8 cellular contexts compared by ENCODE assay signal in the genomic region with DNA sequence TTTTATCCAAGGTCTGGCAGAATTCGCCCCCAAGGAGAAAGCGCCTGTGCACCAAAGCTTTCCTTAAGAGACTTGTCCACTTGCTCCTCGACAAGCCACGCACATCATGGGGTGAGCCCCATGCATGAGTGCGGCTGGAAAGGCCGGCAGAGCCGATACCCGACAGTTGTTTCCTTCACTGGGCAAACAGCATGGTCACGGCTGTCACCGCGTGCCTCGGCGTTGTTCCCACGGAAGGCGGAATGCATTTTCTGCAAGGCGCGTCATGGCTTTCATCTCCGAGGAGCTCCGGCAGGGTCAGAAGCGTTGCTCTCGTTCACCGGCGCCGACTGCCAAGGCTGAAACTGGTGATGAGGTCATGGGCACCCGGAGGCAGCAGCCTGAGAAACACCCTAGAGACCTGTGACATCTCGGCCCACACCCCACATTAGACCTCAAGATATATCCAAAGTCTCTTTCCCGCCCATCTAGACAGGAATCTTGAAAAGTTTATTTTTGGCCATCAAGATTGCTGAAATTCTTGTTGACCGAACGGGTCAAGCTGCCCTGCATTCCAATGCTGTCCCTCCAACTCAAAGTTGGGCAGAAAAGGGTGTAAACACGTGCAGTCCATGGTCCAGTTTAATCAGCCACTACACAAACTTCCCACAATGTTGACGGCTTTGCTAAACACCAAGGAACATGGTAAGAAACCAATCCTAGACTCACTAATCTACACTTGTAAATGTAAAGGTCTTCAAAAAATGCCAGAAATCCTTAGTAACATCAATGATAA. TPM values are rescaled to one million over a fixed set of nuclear protein-coding genes. Genes with fewer than 3 reads are reported as not detected.
DNase-seq lines count a peak whose midpoint lies in the region; ATAC-seq and TF ChIP-seq lines count a peak whose summit lies in the region.

No MANE protein-coding gene starts in this region.

- peaks cover 13 to 39% (median 29%) of the 10 kb centered on the region in 4 donors for H3K4me1 ChIP-seq in esophagus muscularis mucosa
- H3K4me1 ChIP-seq in mucosa of descending colon (ENCODE audit: low read depth), result peaks cover 12% of the 10 kb centered on the region
- H3K4me1 ChIP-seq in upper lobe of right lung, result peaks cover 13% of the 10 kb centered on the region

- no peak for TF ChIP-seq CTCF in esophagus muscularis mucosa (IDR thresholded peaks at IDR 0.05)
- no peak for TF ChIP-seq CTCF in mucosa of descending colon (IDR thresholded peaks at IDR 0.05)
- TF ChIP-seq CTCF in upper lobe of right lung (IDR thresholded peaks at IDR 0.05), result no peak

- CTCF ChIA-PET in activated naive CD4-positive, alpha-beta T cell treated with anti-CD3 and anti-CD28 coated beads, Interleukin-2, amount 10 ng/mL, durations not matched to agents 7 days and 5 days (lab: Charles Lee), result no interaction called here

- peak; percentile 23 for DNase-seq in activated naive CD4-positive, alpha-beta T cell treated with anti-CD3 and anti-CD28 coated beads, Interleukin-2, amount 10 ng/mL, durations not matched to agents 7 days and 5 days
- no peak for DNase-seq in activated naive CD4-positive, alpha-beta T cell treated with anti-CD3 and anti-CD28 coated beads, Interleukin-2, amount 50 U/mL, for 16 hours
- peak; percentile 68 for DNase-seq in SK-N-DZ (ENCODE audit: low spot score)
- DNase-seq in esophagus muscularis mucosa (ENCODE audit: extremely low spot score), result peak; percentile 93
- DNase-seq in mucosa of descending colon, result peak; percentile 66 to 80 (median 77)
- DNase-seq in upper lobe of right lung, result peak; percentile 84
- no peak for DNase-seq in activated gamma-delta T cell (lab: John Stamatoyannopoulos, UW)

- peaks cover 70% of the 10 kb centered on the region for H3K27me3 Mint-ChIP-seq in activated naive CD4-positive, alpha-beta T cell treated with anti-CD3 and anti-CD28 coated beads, Interleukin-2, amount 10 ng/mL, durations not matched to agents 7 days and 5 days

- TF ChIP-seq POLR2A in esophagus muscularis mucosa (IDR thresholded peaks at IDR 0.05; ENCODE audit: low read depth), result no peak

- peak overlapping the region; percentile 94 to 99 (median 98) for H3K27ac ChIP-seq in esophagus muscularis mucosa (replicated peaks in 1 of 4)
- H3K27ac ChIP-seq in upper lobe of right lung, result peak overlapping the region; percentile 92

- ATAC-seq in mucosa of descending colon (peak; percentile 50), upper lobe of right lung (peak; percentile 50), GM21576 (IDR thresholded peaks at IDR 0.05; ENCODE audit: unreplicated experiment) (no peak)

- H3K9me3 ChIP-seq in esophagus muscularis mucosa, result no peaks in the 10 kb centered on the region
- H3K9me3 ChIP-seq in mucosa of descending colon, result no peaks in the 10 kb centered on the region
- H3K9me3 ChIP-seq in upper lobe of right lung, result no peaks in the 10 kb centered on the region

- H3K36me3 Mint-ChIP-seq in activated naive CD4-positive, alpha-beta T cell treated with anti-CD3 and anti-CD28 coated beads, Interleukin-2, amount 10 ng/mL, durations not matched to agents 7 days and 5 days, result peaks cover 7% of the 10 kb centered on the region

- H3K36me3 ChIP-seq in esophagus muscularis mucosa (no peaks in the 10 kb centered on the region), mucosa of descending colon (ENCODE audit: low read depth) (no peaks in the 10 kb centered on the region), upper lobe of right lung (no peaks in the 10 kb centered on the region)

- WGBS in esophagus muscularis mucosa, result 7% methylated on average over 24 of the region's 31 CpGs

- peaks cover 21% of the 10 kb centered on the region for H3K4me1 Mint-ChIP-seq in activated naive CD4-positive, alpha-beta T cell treated with anti-CD3 and anti-CD28 coated beads, Interleukin-2, amount 10 ng/mL, durations not matched to agents 7 days and 5 days

- TF ChIP-seq EP300 in esophagus muscularis mucosa (IDR thresholded peaks at IDR 0.05), result no peak

- H3K27me3 ChIP-seq in esophagus muscularis mucosa, result no peaks in the 10 kb centered on the region
- no peaks in the 10 kb centered on the region for H3K27me3 ChIP-seq in upper lobe of right lung

- intact Hi-C loops in esophagus muscularis mucosa (cut with DNase I) (loop anchor here (5.0 kb wide), 1 partner anchor 66 kb away; no protein-coding TSS in a partner anchor), mucosa of descending colon (cut with DNase I, micrococcal nuclease) (no loop called here), upper lobe of right lung (cut with DNase I) (no loop called here)

- peaks cover 11% of the 10 kb centered on the region for H3K9me3 Mint-ChIP-seq in activated naive CD4-positive, alpha-beta T cell treated with anti-CD3 and anti-CD28 coated beads, Interleukin-2, amount 10 ng/mL, durations not matched to agents 7 days and 5 days

- peak overlapping the region; percentile 3 for H3K27ac Mint-ChIP-seq in activated naive CD4-positive, alpha-beta T cell treated with anti-CD3 and anti-CD28 coated beads, Interleukin-2, amount 10 ng/mL, durations not matched to agents 7 days and 5 days

- H3K4me3 ChIP-seq in esophagus muscularis mucosa (peak overlapping the region; percentile 76 to 93 (median 89)), mucosa of descending colon (peak overlapping the region; percentile 61), upper lobe of right lung (peak overlapping the region; percentile 65)

- H3K4me3 Mint-ChIP-seq in activated naive CD4-positive, alpha-beta T cell treated with anti-CD3 and anti-CD28 coated beads, Interleukin-2, amount 10 ng/mL, durations not matched to agents 7 days and 5 days, result peak overlapping the region; percentile 12

RNA-seq across cellular contexts. Expression of gene TJP1, which starts 0.6 kb away (rescaled TPM):
- 11.2 and 12.7 TPM in 2 replicates for polyA plus RNA-seq in SK-N-DZ (2014; cell fraction: cytosol; rRNA removed)
- 8.0 and 10.0 TPM in 2 replicates for polyA plus RNA-seq in SK-N-DZ (2014; cell fraction: nucleus; rRNA removed)
- total RNA-seq in esophagus muscularis mucosa (100 to 1,000 TPM in 1 of 4 donors, 10 to 100 TPM in 3; 69.4 to 108 (median 90.2) TPM), mucosa of descending colon (100 to 1,000 TPM in 1 of 3 donors, 10 to 100 TPM in 2; 78.8 to 129 (median 86.9) TPM), upper lobe of right lung (147 TPM)

Comparison
In these comparisons a context has a peak if more than half of its experiments do, and no peak if none do; other contexts are left out.
1. DNase-seq: peak in activated naive CD4-positive, alpha-beta T cell treated with anti-CD3 and anti-CD28 coated beads, Interleukin-2, amount 10 ng/mL, durations not matched to agents 7 days and 5 days (single experiment), SK-N-DZ (single experiment), esophagus muscularis mucosa (single experiment), mucosa of descending colon (3 of 3) and upper lobe of right lung (single experiment); none in activated naive CD4-positive, alpha-beta T cell treated with anti-CD3 and anti-CD28 coated beads, Interleukin-2, amount 50 U/mL, for 16 hours (single experiment) and activated gamma-delta T cell (single experiment).
2. Peak in every context shown above with its lines, with median percentiles within 50 percentile points of each other: H3K4me3 ChIP-seq.